ENCODE assay signal across 1 cellular context in the genomic region with DNA sequence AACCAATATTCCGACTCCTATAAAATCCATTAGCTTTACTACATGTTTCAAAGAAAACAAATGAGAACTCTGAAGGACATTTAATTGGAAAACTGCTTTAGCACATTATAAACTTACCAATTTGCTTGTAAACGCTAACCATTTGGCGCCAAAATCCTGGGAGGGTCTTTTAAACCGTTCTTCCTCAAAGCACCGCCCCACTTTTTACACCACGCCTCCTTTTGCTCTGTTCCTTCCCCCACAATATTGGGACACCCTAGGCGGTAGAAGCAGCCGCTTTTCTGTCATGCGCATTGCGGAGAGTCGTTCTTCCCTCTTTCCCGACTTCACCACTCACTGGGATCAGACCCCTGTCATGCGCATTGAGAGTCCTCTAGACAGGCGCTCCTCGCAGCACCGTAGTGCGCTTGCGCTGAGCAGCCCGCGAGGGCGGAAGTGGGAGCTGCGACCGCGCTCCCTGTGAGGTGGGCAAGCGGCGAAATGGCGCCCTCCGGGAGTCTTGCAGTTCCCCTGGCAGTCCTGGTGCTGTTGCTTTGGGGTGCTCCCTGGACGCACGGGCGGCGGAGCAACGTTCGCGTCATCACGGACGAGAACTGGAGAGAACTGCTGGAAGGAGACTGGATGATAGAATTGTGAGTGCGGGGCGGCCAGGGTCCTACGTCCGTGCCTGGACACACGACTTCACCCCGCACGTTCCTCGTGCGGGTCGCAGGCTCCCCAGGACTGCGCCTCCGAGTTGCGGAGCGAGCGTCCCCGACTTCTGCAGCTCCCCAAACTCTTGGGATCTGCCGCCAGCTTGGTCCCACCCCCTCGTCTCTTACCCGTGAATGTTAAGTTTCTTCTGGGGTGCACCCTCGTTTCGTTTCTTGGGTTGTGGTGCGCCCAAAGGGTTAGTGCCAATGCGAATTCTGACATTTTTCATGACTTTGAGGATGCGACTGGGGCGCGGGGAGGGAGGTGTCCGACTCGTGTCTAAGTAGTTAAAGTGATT.
TF ChIP-seq lines count a peak whose summit lies in the region.

A gene with protein sequence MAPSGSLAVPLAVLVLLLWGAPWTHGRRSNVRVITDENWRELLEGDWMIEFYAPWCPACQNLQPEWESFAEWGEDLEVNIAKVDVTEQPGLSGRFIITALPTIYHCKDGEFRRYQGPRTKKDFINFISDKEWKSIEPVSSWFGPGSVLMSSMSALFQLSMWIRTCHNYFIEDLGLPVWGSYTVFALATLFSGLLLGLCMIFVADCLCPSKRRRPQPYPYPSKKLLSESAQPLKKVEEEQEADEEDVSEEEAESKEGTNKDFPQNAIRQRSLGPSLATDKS (plus strand): TSS at position 435 of the 991 bp plus-strand sequence. CDS start 46 bp downstream, at position 481.

TF ChIP-seq in GM12878, 131 proteins besides CTCF, POLR2A, EP300 and RAD21 (continued from another document and continues in another):
- TF ChIP-seq, protein P1, sequence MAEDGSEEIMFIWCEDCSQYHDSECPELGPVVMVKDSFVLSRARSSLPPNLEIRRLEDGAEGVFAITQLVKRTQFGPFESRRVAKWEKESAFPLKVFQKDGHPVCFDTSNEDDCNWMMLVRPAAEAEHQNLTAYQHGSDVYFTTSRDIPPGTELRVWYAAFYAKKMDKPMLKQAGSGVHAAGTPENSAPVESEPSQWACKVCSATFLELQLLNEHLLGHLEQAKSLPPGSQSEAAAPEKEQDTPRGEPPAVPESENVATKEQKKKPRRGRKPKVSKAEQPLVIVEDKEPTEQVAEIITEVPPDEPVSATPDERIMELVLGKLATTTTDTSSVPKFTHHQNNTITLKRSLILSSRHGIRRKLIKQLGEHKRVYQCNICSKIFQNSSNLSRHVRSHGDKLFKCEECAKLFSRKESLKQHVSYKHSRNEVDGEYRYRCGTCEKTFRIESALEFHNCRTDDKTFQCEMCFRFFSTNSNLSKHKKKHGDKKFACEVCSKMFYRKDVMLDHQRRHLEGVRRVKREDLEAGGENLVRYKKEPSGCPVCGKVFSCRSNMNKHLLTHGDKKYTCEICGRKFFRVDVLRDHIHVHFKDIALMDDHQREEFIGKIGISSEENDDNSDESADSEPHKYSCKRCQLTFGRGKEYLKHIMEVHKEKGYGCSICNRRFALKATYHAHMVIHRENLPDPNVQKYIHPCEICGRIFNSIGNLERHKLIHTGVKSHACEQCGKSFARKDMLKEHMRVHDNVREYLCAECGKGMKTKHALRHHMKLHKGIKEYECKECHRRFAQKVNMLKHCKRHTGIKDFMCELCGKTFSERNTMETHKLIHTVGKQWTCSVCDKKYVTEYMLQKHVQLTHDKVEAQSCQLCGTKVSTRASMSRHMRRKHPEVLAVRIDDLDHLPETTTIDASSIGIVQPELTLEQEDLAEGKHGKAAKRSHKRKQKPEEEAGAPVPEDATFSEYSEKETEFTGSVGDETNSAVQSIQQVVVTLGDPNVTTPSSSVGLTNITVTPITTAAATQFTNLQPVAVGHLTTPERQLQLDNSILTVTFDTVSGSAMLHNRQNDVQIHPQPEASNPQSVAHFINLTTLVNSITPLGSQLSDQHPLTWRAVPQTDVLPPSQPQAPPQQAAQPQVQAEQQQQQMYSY (CRISPR knock-in tag; IDR thresholded peaks at IDR 0.05): no peak
- TF ChIP-seq, protein P2, sequence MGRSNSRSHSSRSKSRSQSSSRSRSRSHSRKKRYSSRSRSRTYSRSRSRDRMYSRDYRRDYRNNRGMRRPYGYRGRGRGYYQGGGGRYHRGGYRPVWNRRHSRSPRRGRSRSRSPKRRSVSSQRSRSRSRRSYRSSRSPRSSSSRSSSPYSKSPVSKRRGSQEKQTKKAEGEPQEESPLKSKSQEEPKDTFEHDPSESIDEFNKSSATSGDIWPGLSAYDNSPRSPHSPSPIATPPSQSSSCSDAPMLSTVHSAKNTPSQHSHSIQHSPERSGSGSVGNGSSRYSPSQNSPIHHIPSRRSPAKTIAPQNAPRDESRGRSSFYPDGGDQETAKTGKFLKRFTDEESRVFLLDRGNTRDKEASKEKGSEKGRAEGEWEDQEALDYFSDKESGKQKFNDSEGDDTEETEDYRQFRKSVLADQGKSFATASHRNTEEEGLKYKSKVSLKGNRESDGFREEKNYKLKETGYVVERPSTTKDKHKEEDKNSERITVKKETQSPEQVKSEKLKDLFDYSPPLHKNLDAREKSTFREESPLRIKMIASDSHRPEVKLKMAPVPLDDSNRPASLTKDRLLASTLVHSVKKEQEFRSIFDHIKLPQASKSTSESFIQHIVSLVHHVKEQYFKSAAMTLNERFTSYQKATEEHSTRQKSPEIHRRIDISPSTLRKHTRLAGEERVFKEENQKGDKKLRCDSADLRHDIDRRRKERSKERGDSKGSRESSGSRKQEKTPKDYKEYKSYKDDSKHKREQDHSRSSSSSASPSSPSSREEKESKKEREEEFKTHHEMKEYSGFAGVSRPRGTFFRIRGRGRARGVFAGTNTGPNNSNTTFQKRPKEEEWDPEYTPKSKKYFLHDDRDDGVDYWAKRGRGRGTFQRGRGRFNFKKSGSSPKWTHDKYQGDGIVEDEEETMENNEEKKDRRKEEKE (IDR thresholded peaks at IDR 0.05): no peak
- TF ChIP-seq STAT1 (conservative IDR thresholded peaks at IDR 0.05) (no peak), CBX5 (IDR thresholded peaks at IDR 0.05; ENCODE audit: low read depth) (no peak), ZZZ3 (IDR thresholded peaks at IDR 0.05; ENCODE audit: control insufficient read depth, insufficient read length, low read depth) (no peak), TARDBP (IDR thresholded peaks at IDR 0.05; ENCODE audit: borderline replicate concordance) (no peak), FOS (IDR thresholded peaks at IDR 0.05; ENCODE audit: borderline replicate concordance, extremely low read depth, insufficient read length) (no peak), GABPA (IDR thresholded peaks at IDR 0.05; ENCODE audit: low read depth) (no peak), BRCA1 (IDR thresholded peaks at IDR 0.05; ENCODE audit: low read depth, low read length) (no peak), NR2C1 (IDR thresholded peaks at IDR 0.05) (no peak), EZH2 (IDR thresholded peaks at IDR 0.05; ENCODE audit: borderline replicate concordance, control insufficient read depth, low read depth, low read length) (no peak), SREBF2 (IDR thresholded peaks at IDR 0.05; ENCODE audit: low read length) (no peak), HCFC1 (IDR thresholded peaks at IDR 0.05; ENCODE audit: low read length) (no peak), SUPT20H (IDR thresholded peaks at IDR 0.05; ENCODE audit: borderline replicate concordance, control insufficient read depth, low read depth, low read length) (no peak), STAT3 (IDR thresholded peaks at IDR 0.05; ENCODE audit: low read depth, low read length) (no peak), CREB1 (IDR thresholded peaks at IDR 0.05; ENCODE audit: low read depth) (no peak; the same call in none of the 2 replicates), NRF1 (conservative IDR thresholded peaks at IDR 0.05; ENCODE audit: low read depth, low read length) (peak; percentile 94), WRNIP1 (IDR thresholded peaks at IDR 0.05; ENCODE audit: borderline replicate concordance, low read depth, low read length) (no peak), EED (IDR thresholded peaks at IDR 0.05; ENCODE audit: low read depth) (peak; percentile 79), FOXK2 (IDR thresholded peaks at IDR 0.05) (no peak), SREBF1 (IDR thresholded peaks at IDR 0.05; ENCODE audit: low read length) (no peak), IKZF2 (IDR thresholded peaks at IDR 0.05) (peak; percentile 74 to 80), CHD1 (IDR thresholded peaks at IDR 0.05; ENCODE audit: low read depth, low read length) (no peak), HDAC2 (IDR thresholded peaks at IDR 0.05) (0 out of 2 replicates have a peak, but pooled peaks have one; percentile 47), BMI1 (IDR thresholded peaks at IDR 0.05; ENCODE audit: borderline replicate concordance) (no peak), SIN3A (IDR thresholded peaks at IDR 0.05; ENCODE audit: low read depth, low read length) (0 out of 2 replicates have a peak, but pooled peaks have one; percentile 54), RFX5 (IDR thresholded peaks at IDR 0.05; ENCODE audit: low read depth, low read length) (no peak)
- TF ChIP-seq, protein P3, sequence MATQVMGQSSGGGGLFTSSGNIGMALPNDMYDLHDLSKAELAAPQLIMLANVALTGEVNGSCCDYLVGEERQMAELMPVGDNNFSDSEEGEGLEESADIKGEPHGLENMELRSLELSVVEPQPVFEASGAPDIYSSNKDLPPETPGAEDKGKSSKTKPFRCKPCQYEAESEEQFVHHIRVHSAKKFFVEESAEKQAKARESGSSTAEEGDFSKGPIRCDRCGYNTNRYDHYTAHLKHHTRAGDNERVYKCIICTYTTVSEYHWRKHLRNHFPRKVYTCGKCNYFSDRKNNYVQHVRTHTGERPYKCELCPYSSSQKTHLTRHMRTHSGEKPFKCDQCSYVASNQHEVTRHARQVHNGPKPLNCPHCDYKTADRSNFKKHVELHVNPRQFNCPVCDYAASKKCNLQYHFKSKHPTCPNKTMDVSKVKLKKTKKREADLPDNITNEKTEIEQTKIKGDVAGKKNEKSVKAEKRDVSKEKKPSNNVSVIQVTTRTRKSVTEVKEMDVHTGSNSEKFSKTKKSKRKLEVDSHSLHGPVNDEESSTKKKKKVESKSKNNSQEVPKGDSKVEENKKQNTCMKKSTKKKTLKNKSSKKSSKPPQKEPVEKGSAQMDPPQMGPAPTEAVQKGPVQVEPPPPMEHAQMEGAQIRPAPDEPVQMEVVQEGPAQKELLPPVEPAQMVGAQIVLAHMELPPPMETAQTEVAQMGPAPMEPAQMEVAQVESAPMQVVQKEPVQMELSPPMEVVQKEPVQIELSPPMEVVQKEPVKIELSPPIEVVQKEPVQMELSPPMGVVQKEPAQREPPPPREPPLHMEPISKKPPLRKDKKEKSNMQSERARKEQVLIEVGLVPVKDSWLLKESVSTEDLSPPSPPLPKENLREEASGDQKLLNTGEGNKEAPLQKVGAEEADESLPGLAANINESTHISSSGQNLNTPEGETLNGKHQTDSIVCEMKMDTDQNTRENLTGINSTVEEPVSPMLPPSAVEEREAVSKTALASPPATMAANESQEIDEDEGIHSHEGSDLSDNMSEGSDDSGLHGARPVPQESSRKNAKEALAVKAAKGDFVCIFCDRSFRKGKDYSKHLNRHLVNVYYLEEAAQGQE (IDR thresholded peaks at IDR 0.05; ENCODE audit: low read depth, low read length): 0 out of 2 replicates have a peak, but pooled peaks have one; percentile 14
- TF ChIP-seq, protein P4, sequence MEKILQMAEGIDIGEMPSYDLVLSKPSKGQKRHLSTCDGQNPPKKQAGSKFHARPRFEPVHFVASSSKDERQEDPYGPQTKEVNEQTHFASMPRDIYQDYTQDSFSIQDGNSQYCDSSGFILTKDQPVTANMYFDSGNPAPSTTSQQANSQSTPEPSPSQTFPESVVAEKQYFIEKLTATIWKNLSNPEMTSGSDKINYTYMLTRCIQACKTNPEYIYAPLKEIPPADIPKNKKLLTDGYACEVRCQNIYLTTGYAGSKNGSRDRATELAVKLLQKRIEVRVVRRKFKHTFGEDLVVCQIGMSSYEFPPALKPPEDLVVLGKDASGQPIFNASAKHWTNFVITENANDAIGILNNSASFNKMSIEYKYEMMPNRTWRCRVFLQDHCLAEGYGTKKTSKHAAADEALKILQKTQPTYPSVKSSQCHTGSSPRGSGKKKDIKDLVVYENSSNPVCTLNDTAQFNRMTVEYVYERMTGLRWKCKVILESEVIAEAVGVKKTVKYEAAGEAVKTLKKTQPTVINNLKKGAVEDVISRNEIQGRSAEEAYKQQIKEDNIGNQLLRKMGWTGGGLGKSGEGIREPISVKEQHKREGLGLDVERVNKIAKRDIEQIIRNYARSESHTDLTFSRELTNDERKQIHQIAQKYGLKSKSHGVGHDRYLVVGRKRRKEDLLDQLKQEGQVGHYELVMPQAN (conservative IDR thresholded peaks at IDR 0.05): peak; percentile 79
- TF ChIP-seq, protein P5, sequence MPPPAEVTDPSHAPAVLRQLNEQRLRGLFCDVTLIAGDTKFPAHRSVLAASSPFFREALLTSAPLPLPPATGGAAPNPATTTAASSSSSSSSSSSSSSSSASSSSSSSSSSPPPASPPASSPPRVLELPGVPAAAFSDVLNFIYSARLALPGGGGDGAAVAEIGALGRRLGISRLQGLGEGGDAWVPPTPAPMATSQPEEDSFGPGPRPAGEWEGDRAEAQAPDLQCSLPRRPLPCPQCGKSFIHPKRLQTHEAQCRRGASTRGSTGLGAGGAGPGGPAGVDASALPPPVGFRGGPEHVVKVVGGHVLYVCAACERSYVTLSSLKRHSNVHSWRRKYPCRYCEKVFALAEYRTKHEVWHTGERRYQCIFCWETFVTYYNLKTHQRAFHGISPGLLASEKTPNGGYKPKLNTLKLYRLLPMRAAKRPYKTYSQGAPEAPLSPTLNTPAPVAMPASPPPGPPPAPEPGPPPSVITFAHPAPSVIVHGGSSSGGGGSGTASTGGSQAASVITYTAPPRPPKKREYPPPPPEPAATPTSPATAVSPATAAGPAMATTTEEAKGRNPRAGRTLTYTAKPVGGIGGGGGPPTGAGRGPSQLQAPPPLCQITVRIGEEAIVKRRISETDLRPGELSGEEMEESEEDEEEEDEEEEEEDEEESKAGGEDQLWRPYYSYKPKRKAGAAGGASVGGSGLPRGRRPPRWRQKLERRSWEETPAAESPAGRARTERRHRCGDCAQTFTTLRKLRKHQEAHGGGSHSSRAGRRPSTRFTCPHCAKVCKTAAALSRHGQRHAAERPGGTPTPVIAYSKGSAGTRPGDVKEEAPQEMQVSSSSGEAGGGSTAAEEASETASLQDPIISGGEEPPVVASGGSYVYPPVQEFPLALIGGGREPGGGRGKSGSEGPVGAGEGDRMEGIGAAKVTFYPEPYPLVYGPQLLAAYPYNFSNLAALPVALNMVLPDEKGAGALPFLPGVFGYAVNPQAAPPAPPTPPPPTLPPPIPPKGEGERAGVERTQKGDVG (CRISPR knock-in tag; IDR thresholded peaks at IDR 0.05): no peak
- TF ChIP-seq, protein P6, sequence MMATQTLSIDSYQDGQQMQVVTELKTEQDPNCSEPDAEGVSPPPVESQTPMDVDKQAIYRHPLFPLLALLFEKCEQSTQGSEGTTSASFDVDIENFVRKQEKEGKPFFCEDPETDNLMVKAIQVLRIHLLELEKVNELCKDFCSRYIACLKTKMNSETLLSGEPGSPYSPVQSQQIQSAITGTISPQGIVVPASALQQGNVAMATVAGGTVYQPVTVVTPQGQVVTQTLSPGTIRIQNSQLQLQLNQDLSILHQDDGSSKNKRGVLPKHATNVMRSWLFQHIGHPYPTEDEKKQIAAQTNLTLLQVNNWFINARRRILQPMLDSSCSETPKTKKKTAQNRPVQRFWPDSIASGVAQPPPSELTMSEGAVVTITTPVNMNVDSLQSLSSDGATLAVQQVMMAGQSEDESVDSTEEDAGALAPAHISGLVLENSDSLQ (IDR thresholded peaks at IDR 0.05): peak; percentile 28; the same call in 1 of the 2 replicates
- TF ChIP-seq, protein P7, sequence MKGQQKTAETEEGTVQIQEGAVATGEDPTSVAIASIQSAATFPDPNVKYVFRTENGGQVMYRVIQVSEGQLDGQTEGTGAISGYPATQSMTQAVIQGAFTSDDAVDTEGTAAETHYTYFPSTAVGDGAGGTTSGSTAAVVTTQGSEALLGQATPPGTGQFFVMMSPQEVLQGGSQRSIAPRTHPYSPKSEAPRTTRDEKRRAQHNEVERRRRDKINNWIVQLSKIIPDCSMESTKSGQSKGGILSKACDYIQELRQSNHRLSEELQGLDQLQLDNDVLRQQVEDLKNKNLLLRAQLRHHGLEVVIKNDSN (IDR thresholded peaks at IDR 0.05; ENCODE audit: borderline replicate concordance, extremely low read length, insufficient read depth, low read depth, low read length): no peak
- TF ChIP-seq, protein P8, sequence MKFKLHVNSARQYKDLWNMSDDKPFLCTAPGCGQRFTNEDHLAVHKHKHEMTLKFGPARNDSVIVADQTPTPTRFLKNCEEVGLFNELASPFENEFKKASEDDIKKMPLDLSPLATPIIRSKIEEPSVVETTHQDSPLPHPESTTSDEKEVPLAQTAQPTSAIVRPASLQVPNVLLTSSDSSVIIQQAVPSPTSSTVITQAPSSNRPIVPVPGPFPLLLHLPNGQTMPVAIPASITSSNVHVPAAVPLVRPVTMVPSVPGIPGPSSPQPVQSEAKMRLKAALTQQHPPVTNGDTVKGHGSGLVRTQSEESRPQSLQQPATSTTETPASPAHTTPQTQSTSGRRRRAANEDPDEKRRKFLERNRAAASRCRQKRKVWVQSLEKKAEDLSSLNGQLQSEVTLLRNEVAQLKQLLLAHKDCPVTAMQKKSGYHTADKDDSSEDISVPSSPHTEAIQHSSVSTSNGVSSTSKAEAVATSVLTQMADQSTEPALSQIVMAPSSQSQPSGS (IDR thresholded peaks at IDR 0.05; ENCODE audit: low read length): no peak
